In the genomic region with DNA sequence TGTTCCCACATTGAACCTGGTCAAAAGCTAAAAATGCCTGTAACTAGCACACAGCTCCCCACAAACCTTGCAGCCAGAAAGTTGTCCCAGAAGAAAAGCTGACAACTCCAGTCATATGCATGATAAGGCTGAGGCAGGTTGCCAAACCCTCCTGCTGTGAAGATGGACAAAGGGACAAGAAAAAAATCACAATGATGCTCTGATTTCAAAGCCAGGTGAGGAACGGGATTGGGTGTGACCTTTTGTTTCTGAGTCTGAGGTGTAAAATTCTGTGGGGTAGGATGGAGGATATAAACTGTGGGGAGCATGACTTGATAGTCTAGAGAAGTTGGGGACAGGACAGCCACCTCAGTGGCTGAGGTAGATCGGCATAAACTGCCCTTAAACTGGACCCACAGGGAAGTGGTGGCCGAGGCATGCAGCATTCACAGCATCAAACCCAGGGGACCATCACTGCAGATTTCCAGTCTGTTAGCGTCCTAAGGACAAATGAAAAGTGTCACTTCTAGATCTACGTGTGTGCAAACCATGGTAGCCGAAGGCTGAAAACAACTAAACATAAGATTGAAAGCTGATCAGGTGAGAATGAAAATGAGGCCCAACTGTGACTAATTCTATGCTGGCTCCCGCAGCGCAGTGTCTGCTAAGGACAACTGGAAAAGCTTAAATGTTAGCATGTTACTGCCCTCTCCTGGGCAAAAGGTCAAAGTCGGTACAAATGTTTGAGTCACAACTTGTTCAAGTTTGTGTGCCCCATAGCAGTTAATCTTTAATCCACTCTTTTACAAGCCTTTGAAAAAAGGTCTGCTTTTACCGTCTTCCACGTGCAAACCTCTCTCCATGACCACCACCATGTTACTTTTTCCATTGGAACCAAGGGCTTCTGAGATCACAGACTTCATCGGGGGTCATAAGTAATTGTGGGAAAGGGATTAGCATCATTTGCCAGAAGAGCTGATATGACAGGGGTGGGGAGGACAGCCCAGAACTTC, we compare ENCODE assay signal across 8 cellular contexts. TPM values are rescaled to one million over a fixed set of nuclear protein-coding genes. Genes with fewer than 3 reads are reported as not detected.
A peak's percentile ranks its signal among the peaks of the same experiment; 100 is the strongest.
DNase-seq lines count a peak whose midpoint lies in the region; ATAC-seq and TF ChIP-seq lines count a peak whose summit lies in the region.

No MANE protein-coding gene starts in this region.

- in situ Hi-C loops in G401 (cut with HindIII; ENCODE audit: low sequenced_read_pairs), result no loop called here

- H3K4me3 Mint-ChIP-seq in stimulated activated naive B cell treated with anti-CD40 and anti-IgM and Interleukin-4, amounts not matched to agents 10 μg/mL and 1 μg/mL and 100 μg/mL, for 72 hours, result no peak overlapping the region

- intact Hi-C loops in head of caudate nucleus (cut with DNase I), result no loop called here

- H3K4me1 Mint-ChIP-seq in stimulated activated naive B cell treated with anti-CD40 and anti-IgM and Interleukin-4, amounts not matched to agents 10 μg/mL and 1 μg/mL and 100 μg/mL, for 72 hours, result peaks cover 0 to 9% of the 10 kb centered on the region in 2 donors

- DNase-seq in G401 (ENCODE audit: low spot score), result peak; percentile 58
- peak; percentile 56 for DNase-seq in GM20000 (ENCODE audit: low spot score)
- DNase-seq in Kasumi-1 (lab: John Stamatoyannopoulos, UW), result peak; percentile 31 to 61
- DNase-seq in SK-N-DZ (ENCODE audit: low spot score), result peak; percentile 26
- peak in 24 of 42 donors; percentile 25 to 73 (median 48) for DNase-seq in head of caudate nucleus
- DNase-seq in stimulated activated naive B cell treated with anti-CD40 and anti-IgM and Interleukin-4, amounts not matched to agents 10 μg/mL and 1 μg/mL and 100 μg/mL, for 72 hours, result peak; percentile 3
- DNase-seq in cerebellar nuclear complex (lab: John Stamatoyannopoulos, UW), result no peak
- DNase-seq in NK-92 treated with Interleukin-12 subunit alpha and Interleukin-12 subunit beta, amount 100 ng/mL, for 24 hours (lab: John Stamatoyannopoulos, UW), result no peak

- peaks cover 0 to 7% of the 10 kb centered on the region in 2 donors for H3K9me3 Mint-ChIP-seq in stimulated activated naive B cell treated with anti-CD40 and anti-IgM and Interleukin-4, amounts not matched to agents 10 μg/mL and 1 μg/mL and 100 μg/mL, for 72 hours

- no peaks in the 10 kb centered on the region for H3K36me3 Mint-ChIP-seq in stimulated activated naive B cell treated with anti-CD40 and anti-IgM and Interleukin-4, amounts not matched to agents 10 μg/mL and 1 μg/mL and 100 μg/mL, for 72 hours

- no peak overlapping the region for H3K27ac Mint-ChIP-seq in stimulated activated naive B cell treated with anti-CD40 and anti-IgM and Interleukin-4, amounts not matched to agents 10 μg/mL and 1 μg/mL and 100 μg/mL, for 72 hours

- TF ChIP-seq CTCF in GM20000 (IDR thresholded peaks at IDR 0.05; ENCODE audit: extremely low read depth, missing control alignments), result no peak

- ATAC-seq in stimulated activated naive B cell treated with anti-CD40 and anti-IgM and Interleukin-4, amounts not matched to agents 10 μg/mL and 1 μg/mL and 100 μg/mL, for 72 hours (replicated peaks), result peak; percentile 81 to 82

- H3K27me3 Mint-ChIP-seq in stimulated activated naive B cell treated with anti-CD40 and anti-IgM and Interleukin-4, amounts not matched to agents 10 μg/mL and 1 μg/mL and 100 μg/mL, for 72 hours, result peaks cover 26 to 34% of the 10 kb centered on the region in 2 donors

RNA-seq across cellular contexts. Expression of a gene that starts 39.8 kb away (rescaled TPM):
- total RNA-seq in G401 (2014; rRNA removed; shearing (Covaris generic)), result 0.07 and 0.12 TPM in 2 replicates
- not detected in 2 replicates for polyA plus RNA-seq in SK-N-DZ (2014; cell fraction: cytosol; rRNA removed)
- not detected in 2 replicates for polyA plus RNA-seq in SK-N-DZ (2014; cell fraction: nucleus; rRNA removed)

Comparison
In these comparisons a context has a peak if more than half of its experiments do, and no peak if none do; other contexts are left out.
1. DNase-seq: peak in G401 (single experiment), GM20000 (single experiment), Kasumi-1 (2 of 2), SK-N-DZ (single experiment), head of caudate nucleus (24 of 42) and stimulated activated naive B cell treated with anti-CD40 and anti-IgM and Interleukin-4, amounts not matched to agents 10 μg/mL and 1 μg/mL and 100 μg/mL, for 72 hours (single experiment); none in cerebellar nuclear complex (0 of 2) and NK-92 treated with Interleukin-12 subunit alpha and Interleukin-12 subunit beta, amount 100 ng/mL, for 24 hours (single experiment).